18 cellular contexts compared by ENCODE assay signal in the genomic region with DNA sequence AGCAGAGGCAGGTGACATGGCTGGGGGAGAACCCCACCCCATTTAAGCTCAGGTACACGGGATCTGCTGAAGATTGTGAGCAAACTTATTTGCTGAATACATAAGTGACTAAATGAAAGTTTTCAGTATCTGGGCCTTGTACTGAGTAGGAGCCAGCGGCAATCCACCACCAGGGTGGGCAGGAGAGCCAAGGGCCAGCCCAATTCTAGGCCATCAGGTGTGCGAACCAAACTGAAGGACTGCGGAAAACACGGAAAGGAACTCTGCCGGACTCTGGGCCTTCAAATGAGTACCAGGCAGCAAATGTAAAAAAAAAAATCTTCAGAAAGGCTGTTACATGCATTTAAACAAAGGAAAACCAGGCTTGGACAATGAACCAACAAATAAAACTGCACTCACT. TPM values are rescaled to one million over a fixed set of nuclear protein-coding genes. Genes with fewer than 3 reads are reported as not detected.
DNase-seq lines count a peak whose midpoint lies in the region; ATAC-seq and TF ChIP-seq lines count a peak whose summit lies in the region.
"Had no signal": no experiment of that assay in that cellular context is flagged by ENCODE, and none has a peak within 500 bp of the region (broad histone marks: within the 10 kb centered on the region; RNA-seq: fewer than 3 reads in every experiment).

No MANE protein-coding gene starts in this region.

- no peak overlapping the region for H3K9ac ChIP-seq in mammary epithelial cell (ENCODE audit: insufficient read depth, low read length)

- H3K36me3 Mint-ChIP-seq in MCF 10A (ENCODE audit: insufficient read depth, unreplicated experiment): peaks cover 8% of the 10 kb centered on the region
- peaks cover 19% of the 10 kb centered on the region for H3K36me3 Mint-ChIP-seq in activated T-helper 17 cell treated with anti-CD3 and anti-CD28 coated beads, Interleukin-2, amount 50 U/mL, for 72 hours (ENCODE audit: low read depth)

- no peaks in the 10 kb centered on the region for H3K27me3 Mint-ChIP-seq in MCF 10A (ENCODE audit: insufficient read depth, unreplicated experiment)
- H3K27me3 Mint-ChIP-seq in activated T-helper 17 cell treated with anti-CD3 and anti-CD28 coated beads, Interleukin-2, amount 50 U/mL, for 72 hours: no peaks in the 10 kb centered on the region
- H3K27me3 Mint-ChIP-seq: CD4-positive, alpha-beta memory T cell had no signal

- no peaks in the 10 kb centered on the region for H3K36me3 ChIP-seq in mammary epithelial cell (ENCODE audit: insufficient read depth, low read length)
- no peaks in the 10 kb centered on the region for H3K36me3 ChIP-seq in gastroesophageal sphincter
- no peaks in the 10 kb centered on the region for H3K36me3 ChIP-seq in tibial artery
- H3K36me3 ChIP-seq in prostate gland: no peaks in the 10 kb centered on the region
- H3K36me3 ChIP-seq: sigmoid colon had no signal

- TF ChIP-seq CTCF in MCF 10A (IDR thresholded peaks at IDR 0.05; ENCODE audit: unreplicated experiment) (no peak), mammary epithelial cell (conservative IDR thresholded peaks at IDR 0.05 in 1 of 2, IDR thresholded peaks at IDR 0.05 in 1 of 2; ENCODE audit: extremely low read depth in 1 of 2, insufficient read depth in 1 of 2, low read depth in 1 of 2, low read length in 2 of 2) (no peak), gastroesophageal sphincter (IDR thresholded peaks at IDR 0.05) (no peak), tibial artery (IDR thresholded peaks at IDR 0.05) (no peak), prostate gland (IDR thresholded peaks at IDR 0.05) (no peak)

- POLR2A ChIA-PET in MCF 10A (lab: Yijun Ruan, JAX): no interaction called here

- H3K4me2 ChIP-seq in mammary epithelial cell (ENCODE audit: insufficient read depth, low read depth, low read length): no peak overlapping the region

- H2AFZ ChIP-seq in mammary epithelial cell (ENCODE audit: low read depth, low read length): no peak overlapping the region

- in situ Hi-C loops in mammary epithelial cell (cut with MboI; ENCODE audit: low sequenced_read_pairs in 2 of 2): no loop called here

- no peak overlapping the region for H3K4me3 ChIP-seq in mammary epithelial cell (replicated peaks in 1 of 3; ENCODE audit: insufficient read depth in 1 of 3, low read depth in 2 of 3, low read length in 3 of 3)
- H3K4me3 ChIP-seq in gastroesophageal sphincter: no peak overlapping the region
- no peak overlapping the region for H3K4me3 ChIP-seq in tibial artery
- H3K4me3 ChIP-seq in prostate gland: no peak overlapping the region
- H3K4me3 ChIP-seq: A549, body of pancreas, sigmoid colon had no signal

- no peak overlapping the region for H3K4me3 Mint-ChIP-seq in MCF 10A (ENCODE audit: unreplicated experiment)
- H3K4me3 Mint-ChIP-seq in activated T-helper 17 cell treated with anti-CD3 and anti-CD28 coated beads, Interleukin-2, amount 50 U/mL, for 72 hours: no peak overlapping the region

- H3K9me3 Mint-ChIP-seq in MCF 10A (ENCODE audit: unreplicated experiment): no peaks in the 10 kb centered on the region
- H3K9me3 Mint-ChIP-seq in activated T-helper 17 cell treated with anti-CD3 and anti-CD28 coated beads, Interleukin-2, amount 50 U/mL, for 72 hours: no peaks in the 10 kb centered on the region
- H3K9me3 Mint-ChIP-seq: CD4-positive, alpha-beta memory T cell had no signal

- WGBS in mammary epithelial cell (ENCODE audit: low coverage, missing lambda C conversion rate): 99% methylated on average over 6 of the region's 6 CpGs
- WGBS in gastroesophageal sphincter (ENCODE audit: low coverage in 1 of 2), 2 donors: 97 to 100% methylated on average over 2 to 6 of the region's 6 CpGs
- WGBS in prostate gland: 95% methylated on average over 6 of the region's 6 CpGs

- ATAC-seq in activated T-helper 17 cell treated with anti-CD3 and anti-CD28 coated beads, Interleukin-2, amount 50 U/mL, for 72 hours (replicated peaks): no peak
- no peak for ATAC-seq in gastroesophageal sphincter
- ATAC-seq: body of pancreas had no signal

- TF ChIP-seq POLR2A in gastroesophageal sphincter (IDR thresholded peaks at IDR 0.05): no peak
- TF ChIP-seq POLR2A in prostate gland (IDR thresholded peaks at IDR 0.05): no peak

- peaks cover 60% of the 10 kb centered on the region for H3K4me1 Mint-ChIP-seq in MCF 10A (ENCODE audit: insufficient read depth, unreplicated experiment)
- peaks cover 41% of the 10 kb centered on the region for H3K4me1 Mint-ChIP-seq in activated T-helper 17 cell treated with anti-CD3 and anti-CD28 coated beads, Interleukin-2, amount 50 U/mL, for 72 hours

- intact Hi-C loops in MCF 10A (cut with micrococcal nuclease) (no loop called here), mammary epithelial cell (cut with micrococcal nuclease) (no loop called here), tibial artery (cut with DNase I; ENCODE audit: low total_unique reads) (no loop called here), prostate gland (cut with DNase I) (no loop called here)

- H3K27ac ChIP-seq in mammary epithelial cell (ENCODE audit: insufficient read depth, low read depth, low read length) (no peak overlapping the region), gastroesophageal sphincter (peak overlapping the region in 3 of 4 donors; percentile 77 to 81 (median 80)), tibial artery (peak overlapping the region; percentile 68 to 78), prostate gland (no peak overlapping the region), caudate nucleus (ENCODE audit: low read depth, low read length) (no peak overlapping the region)
- H3K27ac ChIP-seq: body of pancreas had no signal

- TF ChIP-seq EP300 in gastroesophageal sphincter (IDR thresholded peaks at IDR 0.05): no peak

- CTCF ChIA-PET in MCF 10A (lab: Yijun Ruan, JAX) (no interaction called here), mammary epithelial cell (lab: Charles Lee; ENCODE audit: low non-redundant PET) (no interaction called here)

- dilution Hi-C loops in mammary epithelial cell (cut with HindIII; ENCODE audit: low sequenced_read_pairs): no loop called here

- H3K27ac Mint-ChIP-seq in MCF 10A (ENCODE audit: low read depth, unreplicated experiment): peak overlapping the region; percentile 68
- peak overlapping the region; percentile 38 for H3K27ac Mint-ChIP-seq in activated T-helper 17 cell treated with anti-CD3 and anti-CD28 coated beads, Interleukin-2, amount 50 U/mL, for 72 hours

- BruUV-seq in MCF 10A (replicated peaks; lab: Mats Ljungman, UMichigan) (no TSS peak), mammary epithelial cell (replicated peaks; lab: Mats Ljungman, UMichigan) (no TSS peak)

- H4K20me1 ChIP-seq in mammary epithelial cell (ENCODE audit: insufficient read depth, low read length): no peaks in the 10 kb centered on the region

- peaks cover 34% of the 10 kb centered on the region for H3K4me1 ChIP-seq in mammary epithelial cell (ENCODE audit: insufficient read depth, low read length)
- peaks cover 12 to 99% (median 46%) of the 10 kb centered on the region in 3 donors for H3K4me1 ChIP-seq in gastroesophageal sphincter
- peaks cover 0 to 99% (median 81%) of the 10 kb centered on the region in 4 donors for H3K4me1 ChIP-seq in tibial artery
- no peaks in the 10 kb centered on the region for H3K4me1 ChIP-seq in prostate gland (replicated peaks)

- H3K79me2 ChIP-seq in mammary epithelial cell (ENCODE audit: insufficient read depth, low read length): peaks cover 88% of the 10 kb centered on the region

- H3K9me3 ChIP-seq in mammary epithelial cell (replicated peaks; ENCODE audit: insufficient read depth, low read length) (no peaks in the 10 kb centered on the region), gastroesophageal sphincter (no peaks in the 10 kb centered on the region), tibial artery (no peaks in the 10 kb centered on the region), prostate gland (no peaks in the 10 kb centered on the region)
- H3K9me3 ChIP-seq: A549, body of pancreas, sigmoid colon had no signal

- DNase-seq in MCF 10A (ENCODE audit: unreplicated experiment) (no peak), mammary epithelial cell (no peak), tibial artery (no peak), prostate gland (ENCODE audit: low spot score) (no peak), caudate nucleus (lab: John Stamatoyannopoulos, UW) (no peak)
- no peak for DNase-seq in stimulated activated CD8-positive, alpha-beta memory T cell treated with anti-CD3 and anti-CD28 coated beads, Interleukin-4, amount 100 ng/mL, for 48 hours
- DNase-seq: activated CD4-positive, alpha-beta T cell treated with anti-CD3 and anti-CD28 coated beads for 1 hour; activated naive CD4-positive, alpha-beta T cell treated with Interleukin-2 at 50 U/mL for 16 hours; body of pancreas; CD4-positive, alpha-beta memory T cell; HCEC 1CT; MV-4-11; NCI-H69; sigmoid colon; T-helper 1 cell had no signal

- H3K27me3 ChIP-seq in mammary epithelial cell (ENCODE audit: insufficient read depth, low read length): no peaks in the 10 kb centered on the region
- H3K27me3 ChIP-seq in gastroesophageal sphincter: no peaks in the 10 kb centered on the region
- H3K27me3 ChIP-seq in tibial artery: no peaks in the 10 kb centered on the region
- no peaks in the 10 kb centered on the region for H3K27me3 ChIP-seq in prostate gland (replicated peaks; ENCODE audit: insufficient read depth)
- H3K27me3 ChIP-seq: body of pancreas, sigmoid colon had no signal

RNA-seq across cellular contexts. Expression of a gene that starts 19.7 kb away (rescaled TPM):
- total RNA-seq in MCF 10A (2022) (50.0 and 52.2 TPM in 2 replicates), mammary epithelial cell (10 to 100 TPM; 11.2 to 45.5 TPM), gastroesophageal sphincter (10 to 100 TPM; 40.8 to 51.2 (median 46.2) TPM), prostate gland (10 to 100 TPM; 30.4 to 65.9 TPM)
- 10.4 TPM for polyA plus RNA-seq in mammary epithelial cell
- polyA minus RNA-seq in mammary epithelial cell: 93.1 TPM
- total RNA-seq in activated T-helper 17 cell treated with anti-CD3 and anti-CD28 coated beads, Interleukin-2, amount 50 U/mL, for 72 hours: 10 to 100 TPM; 47.7 to 73.8 TPM

Comparison
In these comparisons a context has a peak if more than half of its experiments do, and no peak if none do; other contexts are left out.
1. H3K27ac ChIP-seq: peak in gastroesophageal sphincter (3 of 4) and tibial artery (2 of 2); none in mammary epithelial cell (single experiment), prostate gland (0 of 2) and caudate nucleus (single experiment).